ENCODE assay signal across 1 cellular context in the genomic region with DNA sequence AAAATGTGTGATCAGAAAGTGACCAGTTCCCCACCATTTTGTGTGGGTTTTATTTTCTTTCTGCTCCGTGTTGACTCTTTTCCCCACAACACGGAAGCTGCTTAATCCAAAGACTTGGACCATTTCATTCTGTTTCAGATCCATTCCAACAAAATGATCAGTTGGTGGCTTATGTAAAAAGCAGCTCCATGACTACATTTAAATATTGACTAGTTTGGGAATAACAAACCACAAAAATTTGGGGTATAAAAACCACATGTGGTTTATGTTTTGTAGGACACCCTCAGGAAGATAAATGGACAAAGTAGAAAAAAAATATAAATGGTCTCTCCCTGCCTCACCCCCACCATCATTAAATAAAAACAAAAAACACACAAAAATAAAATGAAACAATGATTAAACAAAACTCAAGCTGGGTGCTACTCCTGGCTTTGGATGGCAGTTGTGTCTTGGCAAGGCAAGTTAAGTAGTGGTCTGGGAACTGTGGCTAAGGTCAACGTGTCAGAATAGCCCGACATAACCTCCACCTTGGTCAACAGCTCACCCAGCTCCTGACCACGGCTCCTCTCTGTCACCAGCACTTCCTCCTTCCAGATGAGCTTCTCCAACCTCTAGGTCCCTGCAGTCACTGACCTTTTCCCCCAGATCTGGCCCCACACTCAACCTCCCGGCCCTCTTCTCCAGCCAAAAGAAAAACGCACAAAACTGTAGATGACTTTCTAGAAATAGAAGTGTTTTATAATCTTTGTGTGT.
TF ChIP-seq lines count a peak whose summit lies in the region.

No MANE protein-coding gene starts in this region.

TF ChIP-seq in SK-N-SH, 30 proteins besides CTCF, POLR2A, EP300 and RAD21:
- TF ChIP-seq, protein P1, sequence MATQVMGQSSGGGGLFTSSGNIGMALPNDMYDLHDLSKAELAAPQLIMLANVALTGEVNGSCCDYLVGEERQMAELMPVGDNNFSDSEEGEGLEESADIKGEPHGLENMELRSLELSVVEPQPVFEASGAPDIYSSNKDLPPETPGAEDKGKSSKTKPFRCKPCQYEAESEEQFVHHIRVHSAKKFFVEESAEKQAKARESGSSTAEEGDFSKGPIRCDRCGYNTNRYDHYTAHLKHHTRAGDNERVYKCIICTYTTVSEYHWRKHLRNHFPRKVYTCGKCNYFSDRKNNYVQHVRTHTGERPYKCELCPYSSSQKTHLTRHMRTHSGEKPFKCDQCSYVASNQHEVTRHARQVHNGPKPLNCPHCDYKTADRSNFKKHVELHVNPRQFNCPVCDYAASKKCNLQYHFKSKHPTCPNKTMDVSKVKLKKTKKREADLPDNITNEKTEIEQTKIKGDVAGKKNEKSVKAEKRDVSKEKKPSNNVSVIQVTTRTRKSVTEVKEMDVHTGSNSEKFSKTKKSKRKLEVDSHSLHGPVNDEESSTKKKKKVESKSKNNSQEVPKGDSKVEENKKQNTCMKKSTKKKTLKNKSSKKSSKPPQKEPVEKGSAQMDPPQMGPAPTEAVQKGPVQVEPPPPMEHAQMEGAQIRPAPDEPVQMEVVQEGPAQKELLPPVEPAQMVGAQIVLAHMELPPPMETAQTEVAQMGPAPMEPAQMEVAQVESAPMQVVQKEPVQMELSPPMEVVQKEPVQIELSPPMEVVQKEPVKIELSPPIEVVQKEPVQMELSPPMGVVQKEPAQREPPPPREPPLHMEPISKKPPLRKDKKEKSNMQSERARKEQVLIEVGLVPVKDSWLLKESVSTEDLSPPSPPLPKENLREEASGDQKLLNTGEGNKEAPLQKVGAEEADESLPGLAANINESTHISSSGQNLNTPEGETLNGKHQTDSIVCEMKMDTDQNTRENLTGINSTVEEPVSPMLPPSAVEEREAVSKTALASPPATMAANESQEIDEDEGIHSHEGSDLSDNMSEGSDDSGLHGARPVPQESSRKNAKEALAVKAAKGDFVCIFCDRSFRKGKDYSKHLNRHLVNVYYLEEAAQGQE (IDR thresholded peaks at IDR 0.05; ENCODE audit: low read depth, low read length) = no peak
- TF ChIP-seq, protein P2, sequence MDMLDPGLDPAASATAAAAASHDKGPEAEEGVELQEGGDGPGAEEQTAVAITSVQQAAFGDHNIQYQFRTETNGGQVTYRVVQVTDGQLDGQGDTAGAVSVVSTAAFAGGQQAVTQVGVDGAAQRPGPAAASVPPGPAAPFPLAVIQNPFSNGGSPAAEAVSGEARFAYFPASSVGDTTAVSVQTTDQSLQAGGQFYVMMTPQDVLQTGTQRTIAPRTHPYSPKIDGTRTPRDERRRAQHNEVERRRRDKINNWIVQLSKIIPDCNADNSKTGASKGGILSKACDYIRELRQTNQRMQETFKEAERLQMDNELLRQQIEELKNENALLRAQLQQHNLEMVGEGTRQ (IDR thresholded peaks at IDR 0.05; ENCODE audit: borderline replicate concordance, low read depth, low read length) = no peak
- TF ChIP-seq FOXJ3 (CRISPR knock-in tag; IDR thresholded peaks at IDR 0.05) (no peak), RCOR1 (IDR thresholded peaks at IDR 0.05; ENCODE audit: low read length) (no peak)
